Comparison of ENCODE assay signal across 1 cellular context in genomic region chr6:32906539-32906938, GRCh38.
TF ChIP-seq lines count a peak whose summit lies in the region.

No MANE protein-coding gene starts in this region.

TF ChIP-seq in A549, 52 proteins besides CTCF, POLR2A, EP300 and RAD21 (continued from another document):
- no peak for TF ChIP-seq ZNF302 (CRISPR knock-in tag; IDR thresholded peaks at IDR 0.05)
- TF ChIP-seq JUNB (IDR thresholded peaks at IDR 0.05), result no peak
- no peak for TF ChIP-seq RFX5 (IDR thresholded peaks at IDR 0.05)
- TF ChIP-seq HOXB5 (CRISPR knock-in tag; IDR thresholded peaks at IDR 0.05), result no peak
- no peak for TF ChIP-seq ESRRA (IDR thresholded peaks at IDR 0.05; ENCODE audit: borderline replicate concordance, low read length)
- no peak for TF ChIP-seq KDM1A (IDR thresholded peaks at IDR 0.05; ENCODE audit: low read depth)
- TF ChIP-seq MAX (IDR thresholded peaks at IDR 0.05), result no peak
